13 cellular contexts compared by ENCODE assay signal in the genomic region with DNA sequence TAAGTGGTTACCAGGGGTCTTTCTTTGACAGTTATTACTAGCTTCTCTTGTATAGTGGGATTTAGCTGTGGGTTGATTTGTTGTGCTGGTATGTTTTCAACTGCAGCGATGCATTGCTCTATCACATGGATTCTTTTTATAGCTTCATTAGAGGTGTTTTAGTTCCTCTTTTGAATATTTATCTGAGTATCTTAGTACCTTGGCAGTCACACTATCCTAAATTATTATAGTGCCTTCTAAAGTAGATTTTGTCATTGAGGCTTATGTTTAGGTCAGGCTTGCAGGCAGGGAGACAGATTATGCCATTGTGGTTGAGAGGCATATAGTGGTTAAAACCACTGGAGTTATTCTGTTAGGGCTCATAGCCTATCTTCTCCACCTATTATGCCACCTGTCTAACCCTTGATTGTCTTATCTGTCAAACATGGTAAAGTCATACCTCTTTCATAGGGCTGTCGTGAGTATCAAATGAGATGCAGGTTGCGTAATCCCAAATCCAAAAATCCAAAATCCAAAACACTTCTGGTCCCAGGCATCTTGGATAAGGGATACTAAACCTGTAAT. TPM values are rescaled to one million over a fixed set of nuclear protein-coding genes. Genes with fewer than 3 reads are reported as not detected.
A peak's percentile ranks its signal among the peaks of the same experiment; 100 is the strongest.
DNase-seq lines count a peak whose midpoint lies in the region; ATAC-seq, FAIRE-seq and TF ChIP-seq lines count a peak whose summit lies in the region.
"Had no signal": no experiment of that assay in that cellular context is flagged by ENCODE, and none has a peak within 500 bp of the region (broad histone marks: within the 10 kb centered on the region; RNA-seq: fewer than 3 reads in every experiment).

No MANE protein-coding gene starts in this region.

- H3K4me1 ChIP-seq in Karpas-422 (ENCODE audit: low read length) (peaks cover 40% of the 10 kb centered on the region), smooth muscle cell (ENCODE audit: low read depth) (peaks cover 14% of the 10 kb centered on the region)

- peak overlapping the region; percentile 32; the same call in 1 of the 2 replicates for H3K4me3 ChIP-seq in Karpas-422 (ENCODE audit: low read length)
- no peak overlapping the region for H3K4me3 ChIP-seq in smooth muscle cell
- H3K4me3 ChIP-seq: cardiac muscle cell, psoas muscle had no signal

- H3K9ac ChIP-seq in Karpas-422 (ENCODE audit: low read length), result 0 out of 2 replicates have a peak overlapping the region, but pooled peaks have one; percentile 21
- no peak overlapping the region for H3K9ac ChIP-seq in smooth muscle cell (ENCODE audit: low read depth)

- peak overlapping the region; percentile 23 for H3K4me3 Mint-ChIP-seq in activated naive CD4-positive, alpha-beta T cell treated with anti-CD3 and anti-CD28 coated beads, Interleukin-2, amount 50 U/mL, for 24 hours
- peak overlapping the region in 1 of 5 experiments; percentile 30 for H3K4me3 Mint-ChIP-seq in brain

- no peaks in the 10 kb centered on the region for H4K20me1 ChIP-seq in Karpas-422 (ENCODE audit: insufficient read depth, low read depth, low read length)
- peaks cover 4% of the 10 kb centered on the region for H4K20me1 ChIP-seq in smooth muscle cell (ENCODE audit: low read depth)

- H3K9me3 Mint-ChIP-seq in activated naive CD4-positive, alpha-beta T cell treated with anti-CD3 and anti-CD28 coated beads, Interleukin-2, amount 50 U/mL, for 24 hours, result no peaks in the 10 kb centered on the region
- no peaks in the 10 kb centered on the region for H3K9me3 Mint-ChIP-seq in brain

- peak overlapping the region; percentile 41 for H3K27ac Mint-ChIP-seq in activated naive CD4-positive, alpha-beta T cell treated with anti-CD3 and anti-CD28 coated beads, Interleukin-2, amount 50 U/mL, for 24 hours
- peak overlapping the region in 4 of 5 experiments; percentile 30 to 88 (median 76) for H3K27ac Mint-ChIP-seq in brain

- no peak for TF ChIP-seq CTCF in brain (conservative IDR thresholded peaks at IDR 0.05)
- no peak for TF ChIP-seq CTCF in D721Med (IDR thresholded peaks at IDR 0.05; ENCODE audit: insufficient read depth, missing control alignments)
- no peak for TF ChIP-seq CTCF in smooth muscle cell (IDR thresholded peaks at IDR 0.05; ENCODE audit: borderline replicate concordance, insufficient read depth, poor library complexity, severe bottlenecking)

- no peak for ATAC-seq in HG03045 (IDR thresholded peaks at IDR 0.05; ENCODE audit: unreplicated experiment)
- ATAC-seq: psoas muscle had no signal

- H3K27ac ChIP-seq in Karpas-422 (ENCODE audit: low read length), result peak overlapping the region; percentile 82
- H3K27ac ChIP-seq in smooth muscle cell (ENCODE audit: low read depth), result no peak overlapping the region
- H3K27ac ChIP-seq: cardiac muscle cell, psoas muscle had no signal

- H3K9me3 ChIP-seq in Karpas-422 (ENCODE audit: low read length), result no peaks in the 10 kb centered on the region
- no peaks in the 10 kb centered on the region for H3K9me3 ChIP-seq in smooth muscle cell (replicated peaks; ENCODE audit: low read depth)
- H3K9me3 ChIP-seq: psoas muscle had no signal

- no peak overlapping the region for H2AFZ ChIP-seq in Karpas-422 (ENCODE audit: low read length)
- no peak overlapping the region for H2AFZ ChIP-seq in smooth muscle cell (ENCODE audit: low read depth)

- H3F3A ChIP-seq in smooth muscle cell (ENCODE audit: low read depth), result peaks cover 6% of the 10 kb centered on the region

- H3K36me3 ChIP-seq in Karpas-422 (ENCODE audit: insufficient read depth, low read length) (peaks cover 31% of the 10 kb centered on the region; the same call in 1 of the 2 replicates), smooth muscle cell (ENCODE audit: low read depth) (no peaks in the 10 kb centered on the region)
- H3K36me3 ChIP-seq: cardiac muscle cell had no signal

- peaks cover 16% of the 10 kb centered on the region for H3K36me3 Mint-ChIP-seq in activated naive CD4-positive, alpha-beta T cell treated with anti-CD3 and anti-CD28 coated beads, Interleukin-2, amount 50 U/mL, for 24 hours
- H3K36me3 Mint-ChIP-seq in brain, result peaks cover 19% of the 10 kb centered on the region

- FAIRE-seq in D721Med (lab: Jason Lieb, UNC), result no peak

- no peaks in the 10 kb centered on the region for H3K9me2 ChIP-seq in Karpas-422 (replicated peaks; ENCODE audit: insufficient read depth, low read length)

- H3K27me3 Mint-ChIP-seq in activated naive CD4-positive, alpha-beta T cell treated with anti-CD3 and anti-CD28 coated beads, Interleukin-2, amount 50 U/mL, for 24 hours, result no peaks in the 10 kb centered on the region
- no peaks in the 10 kb centered on the region for H3K27me3 Mint-ChIP-seq in brain

- H3K79me2 ChIP-seq in Karpas-422 (ENCODE audit: low read length) (peaks cover 87% of the 10 kb centered on the region), smooth muscle cell (ENCODE audit: low read depth) (no peaks in the 10 kb centered on the region)

- H3K27me3 ChIP-seq in Karpas-422 (ENCODE audit: low read length) (no peaks in the 10 kb centered on the region), smooth muscle cell (ENCODE audit: low read depth) (no peaks in the 10 kb centered on the region)
- H3K27me3 ChIP-seq: cardiac muscle cell had no signal

- WGBS in smooth muscle cell (ENCODE audit: low lambda C conversion rate), result 94% methylated on average over 3 of the region's 3 CpGs

- H3K4me1 Mint-ChIP-seq in activated naive CD4-positive, alpha-beta T cell treated with anti-CD3 and anti-CD28 coated beads, Interleukin-2, amount 50 U/mL, for 24 hours, result peaks cover 89% of the 10 kb centered on the region
- H3K4me1 Mint-ChIP-seq in brain, result peaks cover 67% of the 10 kb centered on the region

- no peak for DNase-seq in activated naive CD4-positive, alpha-beta T cell (lab: John Stamatoyannopoulos, UW)
- DNase-seq in Karpas-422 (peak; percentile 74), superior temporal gyrus (ENCODE audit: extremely low spot score) (peak; percentile 67), D721Med (ENCODE audit: insufficient read length, low spot score) (no peak), smooth muscle cell (lab: John Stamatoyannopoulos, UW; ENCODE audit: unreplicated experiment) (no peak)
- DNase-seq: AML-193, NCI-H2029 treated with DMSO at 0.1 percent for 48 hours, psoas muscle, SHP77 had no signal

- H3K4me2 ChIP-seq in Karpas-422 (ENCODE audit: low read depth, low read length, poor library complexity, severe bottlenecking) (peak overlapping the region; percentile 62), smooth muscle cell (no peak overlapping the region)

RNA-seq across cellular contexts. Expression of a gene that starts 49.3 kb away (rescaled TPM):
- not detected in 2 replicates for total RNA-seq in Karpas-422 (2014; rRNA removed; shearing (Covaris generic); ENCODE audit: low replicate concordance)
- polyA plus RNA-seq in brain (ENCODE audit: insufficient read depth, low read depth, low replicate concordance) (9.7 TPM), smooth muscle cell (0.35 and 1.8 TPM in 2 replicates)
- 0.49 and 1.4 TPM in 2 replicates for total RNA-seq in smooth muscle cell
- total RNA-seq: cardiac muscle cell, psoas muscle had no signal
- polyA plus RNA-seq: cardiac muscle cell had no signal

Comparison
In these comparisons a context has a peak if more than half of its experiments do, and no peak if none do; other contexts are left out.
1. DNase-seq: peak in Karpas-422 (single experiment) and superior temporal gyrus (single experiment); none in activated naive CD4-positive, alpha-beta T cell (0 of 4), D721Med (single experiment) and smooth muscle cell (single experiment).